29 cellular contexts compared by ENCODE assay signal in genomic region chr6:37594895-37595294, GRCh38.
"Had no signal": no experiment of that assay in that cellular context is flagged by ENCODE, and none has a peak within 500 bp of the region (broad histone marks: within the 10 kb centered on the region; RNA-seq: fewer than 3 reads in every experiment).

No MANE protein-coding gene starts in this region.

- H3K9me3 ChIP-seq: esophagus squamous epithelium, heart right ventricle, left lung, mucosa of descending colon, right lobe of liver, stomach, thyroid gland, vagina had no signal

- H3K4me3 Mint-ChIP-seq: effector memory CD8-positive, alpha-beta T cell; mesothelial cell of epicardium; natural killer cell treated with Interleukin-12 subunit alpha and Interleukin-12 subunit beta and Interleukin-15 and Interleukin-18, amount 100 ng/mL, for 72 hours; neural crest cell had no signal

- H3K36me3 Mint-ChIP-seq: mesothelial cell of epicardium; naive B cell; natural killer cell treated with Interleukin-12 subunit alpha and Interleukin-12 subunit beta and Interleukin-15 and Interleukin-18, amount 100 ng/mL, for 72 hours had no signal

- H3K36me3 ChIP-seq: esophagus squamous epithelium, heart right ventricle, left lung, right lobe of liver, stomach, thyroid gland, vagina had no signal

- H3K27ac ChIP-seq: coronary artery, esophagus squamous epithelium, heart right ventricle, left lung, right lobe of liver, stomach, thyroid gland, vagina had no signal

- H3K27ac Mint-ChIP-seq: effector memory CD8-positive, alpha-beta T cell; mesothelial cell of epicardium; natural killer cell treated with Interleukin-12 subunit alpha and Interleukin-12 subunit beta and Interleukin-15 and Interleukin-18, amount 100 ng/mL, for 72 hours had no signal

- H3K27me3 ChIP-seq: right lobe of liver, thyroid gland, vagina had no signal

- H3K4me1 ChIP-seq: esophagus squamous epithelium, heart right ventricle, left lung, right lobe of liver, stomach, thyroid gland, vagina had no signal

- ATAC-seq: effector memory CD8-positive, alpha-beta T cell; heart right ventricle; left cardiac atrium; left lung; mucosa of descending colon; right lobe of liver had no signal

- H3K4me1 Mint-ChIP-seq: mesothelial cell of epicardium, neural crest cell had no signal

- H3K9me3 Mint-ChIP-seq: effector memory CD8-positive, alpha-beta T cell; mesothelial cell of epicardium; naive B cell; natural killer cell treated with Interleukin-12 subunit alpha and Interleukin-12 subunit beta and Interleukin-15 and Interleukin-18, amount 100 ng/mL, for 72 hours; neural crest cell had no signal

- DNase-seq: dermis blood vessel endothelial cell; effector memory CD8-positive, alpha-beta T cell; erythroblast; esophagus squamous epithelium; foreskin melanocyte; glutamatergic neuron; heart right ventricle; hippocampal formation; left cardiac atrium; left lung; mesenchymal stem cell; mucosa of descending colon; naive B cell; posterior cingulate gyrus; right lobe of liver; stimulated activated CD4-positive, alpha-beta T cell treated with anti-CD3 and anti-CD28 coated beads, Interleukin-12 subunit alpha, Interleukin-12 subunit beta, amount 100 ng/mL, for 4 hours; stimulated activated CD4-positive, alpha-beta T cell treated with anti-CD3 and anti-CD28 coated beads, Interleukin-1b, Interleukin-23, amount 100 ng/mL, for 48 hours; stimulated activated CD4-positive, alpha-beta T cell treated with anti-CD3 and anti-CD28 coated beads, Interleukin-4, amount 100 ng/mL, for 1 hour; stimulated activated CD8-positive, alpha-beta memory T cell treated with anti-CD3 and anti-CD28 coated beads, Interleukin-4, amount 100 ng/mL, for 48 hours; stimulated activated naive CD4-positive, alpha-beta T cell treated with Interleukin-2 at 50 U/mL for 16 hours; stomach; thyroid gland; trophoblast cell had no signal

- H3K4me2 ChIP-seq: smooth muscle cell had no signal

- H3K4me3 ChIP-seq: coronary artery, esophagus squamous epithelium, heart right ventricle, left lung, mucosa of descending colon, right lobe of liver, smooth muscle cell, stomach, thyroid gland, vagina had no signal
